In the genomic region with DNA sequence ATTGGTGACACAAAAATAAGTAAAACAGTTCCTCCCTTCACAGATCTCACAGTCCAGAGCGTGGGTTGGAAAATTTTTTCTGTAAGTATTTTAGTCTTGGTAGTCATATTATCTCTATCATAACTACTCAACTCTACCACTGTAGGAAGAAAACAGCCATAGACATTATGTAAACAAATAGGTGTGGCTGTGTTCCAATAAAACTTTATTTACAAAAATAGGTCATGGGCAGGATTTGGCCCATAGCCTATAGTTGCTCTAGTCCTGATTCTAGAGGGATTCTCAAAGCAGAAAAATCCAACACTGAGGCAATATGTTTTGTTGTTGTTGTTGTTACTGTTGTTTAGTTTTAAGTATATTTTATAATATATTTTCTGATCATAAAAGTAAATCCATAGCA, we compare ENCODE assay signal across 7 cellular contexts.
"Had no signal": no experiment of that assay in that cellular context is flagged by ENCODE, and none has a peak within 500 bp of the region (broad histone marks: within the 10 kb centered on the region; RNA-seq: fewer than 3 reads in every experiment).

No MANE protein-coding gene starts in this region.

- FAIRE-seq: G401.6, GM12891, GM12892, GM18507, GM19239 had no signal

- DNase-seq: GDM1, GF-D8 had no signal
